Comparison of ENCODE assay signal across 9 cellular contexts in genomic region chr3:68878322-68878721, GRCh38. TPM values are rescaled to one million over a fixed set of nuclear protein-coding genes. Genes with fewer than 3 reads are reported as not detected.
DNase-seq lines count a peak whose midpoint lies in the region; ATAC-seq and TF ChIP-seq lines count a peak whose summit lies in the region.
"Had no signal": no experiment of that assay in that cellular context is flagged by ENCODE, and none has a peak within 500 bp of the region (broad histone marks: within the 10 kb centered on the region; RNA-seq: fewer than 3 reads in every experiment).

No MANE protein-coding gene starts in this region.

- H3K27ac Mint-ChIP-seq in MCF 10A (ENCODE audit: low read depth, unreplicated experiment) (no peak overlapping the region), nephron progenitor cell (no peak overlapping the region)

- intact Hi-C loops in MCF 10A (cut with micrococcal nuclease) = loop anchor here (10.0 kb wide), 3 partner anchors 314 to 1904 kb away; no protein-coding TSS in a partner anchor

- BruUV-seq in MCF 10A (replicated peaks; lab: Mats Ljungman, UMichigan) = no TSS peak

- no peak for ATAC-seq in HG03442 (IDR thresholded peaks at IDR 0.05; ENCODE audit: unreplicated experiment)

- DNase-seq in EH (ENCODE audit: low read depth) = peak; percentile 25
- DNase-seq in LNCaP clone FGC (ENCODE audit: low read depth) = no peak
- peak; percentile 36 for DNase-seq in MCF 10A (ENCODE audit: unreplicated experiment)
- DNase-seq in nephron progenitor cell = no peak
- DNase-seq in NCI-H1694 (lab: John Stamatoyannopoulos, UW) = no peak
- no peak for DNase-seq in globus pallidus (ENCODE audit: low spot score)
- DNase-seq in T-helper 1 cell = no peak

- H3K4me1 Mint-ChIP-seq in MCF 10A (ENCODE audit: insufficient read depth, unreplicated experiment) (no peaks in the 10 kb centered on the region), nephron progenitor cell (peaks cover 25% of the 10 kb centered on the region)

- H3K4me3 Mint-ChIP-seq in MCF 10A (ENCODE audit: unreplicated experiment) = no peak overlapping the region
- no peak overlapping the region for H3K4me3 Mint-ChIP-seq in nephron progenitor cell

- H3K27me3 Mint-ChIP-seq in MCF 10A (ENCODE audit: insufficient read depth, unreplicated experiment) (peaks cover 76% of the 10 kb centered on the region), nephron progenitor cell (ENCODE audit: low read depth, poor library complexity) (no peaks in the 10 kb centered on the region)

- POLR2A ChIA-PET in MCF 10A (lab: Yijun Ruan, JAX) = interaction anchor here (0.7 to 1.1 kb wide), 2 partner anchors 16 to 1494 kb away, joined by 3 read pairs; no protein-coding TSS in a partner anchor

- TF ChIP-seq CTCF in LNCaP clone FGC (IDR thresholded peaks at IDR 0.05; ENCODE audit: control insufficient read depth, extremely low read depth, insufficient read depth) (peak; percentile 79), MCF 10A (IDR thresholded peaks at IDR 0.05; ENCODE audit: unreplicated experiment) (peak; percentile 53), nephron progenitor cell (IDR thresholded peaks at IDR 0.05) (peak; percentile 74)

- H3K36me3 Mint-ChIP-seq in MCF 10A (ENCODE audit: insufficient read depth, unreplicated experiment) = no peaks in the 10 kb centered on the region
- no peaks in the 10 kb centered on the region for H3K36me3 Mint-ChIP-seq in nephron progenitor cell (ENCODE audit: low read depth)

- CTCF ChIA-PET in MCF 10A (lab: Yijun Ruan, JAX) = interaction anchor here (0.6 to 7.9 kb wide), 17 partner anchors 11 to 1941 kb away, joined by 3 to 91 read pairs (median 4); no protein-coding TSS in a partner anchor

- no peaks in the 10 kb centered on the region for H3K9me3 Mint-ChIP-seq in MCF 10A (ENCODE audit: unreplicated experiment)
- peaks cover 2% of the 10 kb centered on the region for H3K9me3 Mint-ChIP-seq in nephron progenitor cell

- H3K4me3 ChIP-seq in LNCaP clone FGC (ENCODE audit: low read depth, low read length) = no peak overlapping the region
- H3K4me3 ChIP-seq: skin epidermis had no signal

RNA-seq across cellular contexts. Expression of gene TAFA4, which starts 54.0 kb away (rescaled TPM):
- total RNA-seq in MCF 10A (2022) = not detected in 2 replicates

Comparison
In these comparisons a context has a peak if more than half of its experiments do, and no peak if none do; other contexts are left out.
1. DNase-seq: peak in EH (single experiment) and MCF 10A (single experiment); none in LNCaP clone FGC (single experiment), nephron progenitor cell (single experiment), NCI-H1694 (single experiment), globus pallidus (single experiment) and T-helper 1 cell (0 of 5).
2. Peak in every context shown above with its lines, with median percentiles within 50 percentile points of each other: CTCF ChIP-seq.